In the genomic region with DNA sequence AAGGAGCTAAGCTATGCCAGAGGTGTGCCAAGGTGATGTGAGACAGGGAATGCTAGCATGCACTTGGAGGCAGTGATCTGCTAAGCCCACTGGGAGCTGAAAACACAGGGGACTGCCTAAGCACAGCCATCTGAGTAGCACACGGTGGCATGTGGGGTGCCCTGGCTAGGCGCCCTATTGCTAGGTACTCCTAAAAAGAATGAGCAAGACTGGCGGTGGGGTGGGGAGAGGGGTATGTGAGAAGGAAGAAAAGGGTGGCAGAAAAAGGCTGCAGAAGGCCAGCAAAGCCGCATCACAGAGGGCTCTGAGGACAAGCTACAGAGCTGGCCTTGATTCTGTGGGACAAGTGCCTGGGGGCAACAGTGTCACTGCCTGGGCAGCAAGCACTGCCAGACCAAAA, we compare ENCODE assay signal across 25 cellular contexts.
"Had no signal": no experiment of that assay in that cellular context is flagged by ENCODE, and none has a peak within 500 bp of the region (broad histone marks: within the 10 kb centered on the region; RNA-seq: fewer than 3 reads in every experiment).

No MANE protein-coding gene starts in this region.

- H3K27ac Mint-ChIP-seq: nephron had no signal

- ATAC-seq: heart right ventricle; naive thymus-derived CD8-positive, alpha-beta T cell; right cardiac atrium; stimulated activated naive B cell treated with anti-CD40 and anti-IgM and Interleukin-4, amounts not matched to agents 10 μg/mL and 1 μg/mL and 100 μg/mL, for 72 hours; stimulated activated naive CD8-positive, alpha-beta T cell treated with anti-CD3 and anti-CD28 coated beads, Interleukin-15, Interleukin-2, amounts not matched to agents 100 U/mL and 50 U/mL, for 24 hours had no signal

- H3K27ac ChIP-seq: heart right ventricle, hepatocyte, left ventricle myocardium inferior, neutrophil, ovary, prostate gland, skin epidermis, stomach, testis, thyroid gland, transverse colon, upper lobe of left lung had no signal

- H3K79me2 ChIP-seq: hepatocyte had no signal

- H3K4me3 Mint-ChIP-seq: naive thymus-derived CD8-positive, alpha-beta T cell; nephron; neural crest cell; stimulated activated naive B cell treated with anti-CD40 and anti-IgM and Interleukin-4, amounts not matched to agents 10 μg/mL and 1 μg/mL and 100 μg/mL, for 72 hours had no signal

- H3K9me3 Mint-ChIP-seq: naive thymus-derived CD8-positive, alpha-beta T cell; nephron; neural crest cell; stimulated activated naive B cell treated with anti-CD40 and anti-IgM and Interleukin-4, amounts not matched to agents 10 μg/mL and 1 μg/mL and 100 μg/mL, for 72 hours had no signal

- H3K9me3 ChIP-seq: heart right ventricle, left ventricle myocardium inferior, neutrophil, ovary, prostate gland, stomach, testis, thyroid gland, transverse colon, upper lobe of left lung had no signal

- H2AFZ ChIP-seq: hepatocyte had no signal

- H3K27me3 Mint-ChIP-seq: naive thymus-derived CD8-positive, alpha-beta T cell; stimulated activated naive B cell treated with anti-CD40 and anti-IgM and Interleukin-4, amounts not matched to agents 10 μg/mL and 1 μg/mL and 100 μg/mL, for 72 hours had no signal

- H3K4me2 ChIP-seq: hepatocyte had no signal

- H3K4me1 ChIP-seq: heart right ventricle, left ventricle myocardium inferior, prostate gland, stomach, testis, thyroid gland, transverse colon, upper lobe of left lung had no signal

- H3K4me1 Mint-ChIP-seq: neural crest cell had no signal

- H3K4me3 ChIP-seq: heart right ventricle, hepatocyte, left ventricle myocardium inferior, lung, ovary, prostate gland, skin epidermis, stomach, testis, thyroid gland, transverse colon, upper lobe of left lung had no signal

- H3K27me3 ChIP-seq: heart right ventricle, hepatocyte, neutrophil, ovary, stomach, testis, thyroid gland, transverse colon, upper lobe of left lung had no signal

- H3K36me3 ChIP-seq: ovary had no signal

- DNase-seq: heart right ventricle; islet precursor cell; left ventricle myocardium inferior; naive thymus-derived CD8-positive, alpha-beta T cell; occipital lobe; ovary; retina; right cardiac atrium; stimulated activated CD4-positive, alpha-beta T cell treated with anti-CD3 and anti-CD28 coated beads, Interleukin-12 subunit alpha, Interleukin-12 subunit beta, amount 100 ng/mL, for 4 hours; stimulated activated CD4-positive, alpha-beta T cell treated with anti-CD3 and anti-CD28 coated beads, Interleukin-15, amount 100 ng/mL, for 24 hours; stimulated activated CD4-positive, alpha-beta T cell treated with anti-CD3 and anti-CD28 coated beads, Interleukin-4, amount 100 ng/mL, for 24 hours; stimulated activated naive B cell treated with anti-CD40 and anti-IgM and Interleukin-4, amounts not matched to agents 10 μg/mL and 1 μg/mL and 100 μg/mL, for 72 hours; stimulated activated naive CD8-positive, alpha-beta T cell treated with anti-CD3 and anti-CD28 coated beads, Interleukin-15, Interleukin-2, amounts not matched to agents 100 U/mL and 50 U/mL, for 24 hours; stomach; testis; thyroid gland; transverse colon; upper lobe of left lung had no signal
